Comparison of ENCODE assay signal across 8 cellular contexts in the genomic region with DNA sequence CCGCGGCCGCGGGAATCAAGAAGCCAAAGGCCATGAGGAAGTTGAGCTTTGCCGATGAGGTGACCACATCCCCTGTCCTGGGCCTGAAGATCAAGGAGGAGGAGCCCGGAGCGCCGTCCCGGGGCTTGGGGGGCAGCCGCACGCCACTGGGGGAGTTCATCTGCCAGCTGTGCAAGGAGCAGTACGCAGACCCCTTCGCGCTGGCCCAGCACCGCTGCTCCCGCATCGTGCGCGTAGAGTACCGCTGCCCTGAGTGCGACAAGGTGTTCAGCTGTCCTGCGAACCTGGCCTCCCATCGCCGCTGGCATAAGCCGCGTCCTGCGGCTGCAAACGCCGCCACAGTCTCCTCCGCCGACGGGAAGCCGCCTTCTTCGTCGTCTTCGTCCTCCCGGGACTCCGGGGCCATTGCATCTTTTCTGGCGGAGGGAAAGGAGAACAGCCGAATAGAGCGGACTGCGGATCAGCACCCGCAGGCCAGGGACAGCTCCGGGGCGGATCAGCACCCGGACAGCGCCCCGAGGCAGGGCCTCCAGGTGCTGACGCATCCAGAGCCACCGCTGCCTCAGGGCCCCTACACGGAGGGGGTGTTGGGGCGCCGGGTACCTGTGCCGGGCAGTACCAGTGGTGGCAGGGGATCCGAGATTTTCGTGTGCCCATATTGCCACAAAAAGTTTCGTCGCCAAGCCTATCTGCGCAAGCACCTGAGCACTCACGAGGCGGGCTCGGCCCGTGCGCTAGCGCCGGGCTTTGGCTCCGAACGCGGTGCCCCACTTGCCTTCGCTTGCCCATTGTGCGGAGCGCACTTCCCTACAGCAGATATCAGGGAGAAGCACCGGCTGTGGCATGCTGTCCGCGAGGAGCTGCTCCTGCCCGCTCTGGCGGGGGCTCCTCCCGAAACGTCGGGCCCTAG. TPM values are rescaled to one million over a fixed set of nuclear protein-coding genes. Genes with fewer than 3 reads are reported as not detected.
DNase-seq lines count a peak whose midpoint lies in the region; ATAC-seq, FAIRE-seq and TF ChIP-seq lines count a peak whose summit lies in the region.

No MANE protein-coding gene starts in this region.

- peaks cover 35 to 50% of the 10 kb centered on the region in 2 experiments for H3K27me3 ChIP-seq in endothelial cell of umbilical vein (ENCODE audit: control insufficient read depth in 2 of 2, insufficient read depth in 2 of 2, low read length in 2 of 2)
- H3K27me3 ChIP-seq in muscle layer of colon (ENCODE audit: control insufficient read depth in 1 of 2, insufficient read depth in 2 of 2, low read length in 2 of 2) = peaks cover 27 to 44% of the 10 kb centered on the region in 2 donors

- H3K36me3 ChIP-seq in endothelial cell of umbilical vein (ENCODE audit: control insufficient read depth in 2 of 2, extremely low read depth in 1 of 2, insufficient read depth in 2 of 2, low read length in 2 of 2) (no peaks in the 10 kb centered on the region), muscle layer of colon (ENCODE audit: insufficient read depth, low read length) (no peaks in the 10 kb centered on the region)

- H3K9me3 ChIP-seq in endothelial cell of umbilical vein (replicated peaks; ENCODE audit: control insufficient read depth, insufficient read depth, low read length) (no peaks in the 10 kb centered on the region), muscle layer of colon (ENCODE audit: low read length) (no peaks in the 10 kb centered on the region)

- H3K27ac ChIP-seq in endothelial cell of umbilical vein (ENCODE audit: insufficient read depth, low read depth, low read length) (no peak overlapping the region), muscle layer of colon (ENCODE audit: low read depth, low read length) (no peak overlapping the region)

- no peaks in the 10 kb centered on the region for H3K79me2 ChIP-seq in endothelial cell of umbilical vein (ENCODE audit: control insufficient read depth, insufficient read depth, low read length)

- intact Hi-C loops in endothelial cell of umbilical vein (cut with micrococcal nuclease) = loop anchor here (1.0 to 5.0 kb wide), 3 partner anchors 152 to 292 kb away; a partner anchor contains a TSS

- in situ Hi-C loops in GM13977 (cut with MboI; ENCODE audit: low pct_unique_long_range_greater_than_20kb, low sequenced_read_pairs, unreplicated experiment) = no loop called here

- H2AFZ ChIP-seq in endothelial cell of umbilical vein (ENCODE audit: low read depth, low read length) = no peak overlapping the region

- TF ChIP-seq CTCF in GM13977 (IDR thresholded peaks at IDR 0.05; ENCODE audit: extremely low read depth, insufficient read depth, missing control alignments) (no peak), endothelial cell of umbilical vein (IDR thresholded peaks at IDR 0.05; ENCODE audit: extremely low read depth in 1 of 2, insufficient read depth in 1 of 2, low read depth in 1 of 2, low read length in 2 of 2) (no peak)

- DNase-seq in GM13977 (ENCODE audit: low spot score) (peak; percentile 82), NCI-H460 (ENCODE audit: extremely low read depth, low read depth) (peak; percentile 48), activated T-cell treated with anti-CD3 and anti-CD28 coated beads for 1 hour (ENCODE audit: low read depth) (peak; percentile 39), endothelial cell of umbilical vein (ENCODE audit: low read depth, low spot score) (peak; percentile 69)
- peak; percentile 76 for DNase-seq in stimulated activated naive CD8-positive, alpha-beta T cell treated with anti-CD3 and anti-CD28 coated beads, Interleukin-15, Interleukin-2, amounts not matched to agents 100 U/mL and 50 U/mL, for 24 hours

- no peak for TF ChIP-seq POLR2A in endothelial cell of umbilical vein (IDR thresholded peaks at IDR 0.05; ENCODE audit: low read depth, low read length)

- no peak for FAIRE-seq in endothelial cell of umbilical vein (lab: Jason Lieb, UNC)

- ATAC-seq in HG02678 (IDR thresholded peaks at IDR 0.05; ENCODE audit: unreplicated experiment) (peak; percentile 53), HG02571 (IDR thresholded peaks at IDR 0.05; ENCODE audit: unreplicated experiment) (no peak)
- ATAC-seq in stimulated activated naive CD8-positive, alpha-beta T cell treated with anti-CD3 and anti-CD28 coated beads, Interleukin-15, Interleukin-2, amounts not matched to agents 100 U/mL and 50 U/mL, for 24 hours = peak; percentile 76

- dilution Hi-C loops in endothelial cell of umbilical vein (cut with MboI; ENCODE audit: extremely low pct_ligation_motif_present, low sequenced_read_pairs) = no loop called here

- H3K9me1 ChIP-seq in endothelial cell of umbilical vein (replicated peaks; ENCODE audit: control insufficient read depth, extremely low read depth, insufficient read depth, low read length) = no peaks in the 10 kb centered on the region

- no peak overlapping the region for H3K9ac ChIP-seq in endothelial cell of umbilical vein (replicated peaks; ENCODE audit: extremely low read depth, insufficient read depth, low read length)
- H3K9ac ChIP-seq in muscle layer of colon (ENCODE audit: low read length) = no peak overlapping the region

- H3K4me1 ChIP-seq in endothelial cell of umbilical vein (ENCODE audit: control insufficient read depth, extremely low read depth, insufficient read depth, low read length) (peaks cover 17% of the 10 kb centered on the region), muscle layer of colon (ENCODE audit: insufficient read depth, low read length) (no peaks in the 10 kb centered on the region)

- no TSS peak for BruUV-seq in endothelial cell of umbilical vein (replicated peaks; lab: Mats Ljungman, UMichigan)

- peak overlapping the region; percentile 20 for H3K4me2 ChIP-seq in endothelial cell of umbilical vein (ENCODE audit: insufficient read depth, low read length)

- no peaks in the 10 kb centered on the region for H4K20me1 ChIP-seq in endothelial cell of umbilical vein (replicated peaks; ENCODE audit: control insufficient read depth, extremely low read depth, insufficient read depth, low read length)

- CTCF ChIA-PET in endothelial cell of umbilical vein (lab: Charles Lee) = interaction anchor here (1.2 to 5.1 kb wide), 4 partner anchors 28 to 153 kb away, joined by 3 to 28 read pairs (median 8); no protein-coding TSS in a partner anchor

- H3K4me3 ChIP-seq in endothelial cell of umbilical vein (replicated peaks in 1 of 3; ENCODE audit: insufficient read depth in 1 of 3, low read depth in 1 of 3, low read length in 3 of 3) (peak overlapping the region in 1 of 3 experiments; percentile 63), muscle layer of colon (ENCODE audit: low read depth in 1 of 2, low read length in 2 of 2) (peak overlapping the region; percentile 13 to 32)

- POLR2A ChIA-PET in endothelial cell of umbilical vein (lab: Charles Lee) = no interaction called here

TF ChIP-seq in endothelial cell of umbilical vein, 7 proteins besides CTCF, POLR2A, EP300 and RAD21:
- peak; percentile 13 for TF ChIP-seq FOS (IDR thresholded peaks at IDR 0.05; ENCODE audit: borderline replicate concordance, insufficient read depth, low read length)
- TF ChIP-seq MYC (IDR thresholded peaks at IDR 0.05; ENCODE audit: low read depth, low read length) = no peak
- TF ChIP-seq, protein P1, sequence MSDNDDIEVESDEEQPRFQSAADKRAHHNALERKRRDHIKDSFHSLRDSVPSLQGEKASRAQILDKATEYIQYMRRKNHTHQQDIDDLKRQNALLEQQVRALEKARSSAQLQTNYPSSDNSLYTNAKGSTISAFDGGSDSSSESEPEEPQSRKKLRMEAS (IDR thresholded peaks at IDR 0.05; ENCODE audit: insufficient read depth, insufficient read length) = peak; percentile 43
- TF ChIP-seq GATA2 (IDR thresholded peaks at IDR 0.05; ENCODE audit: insufficient read depth, insufficient read length, low read depth, low read length) = no peak
- no peak for TF ChIP-seq JUN (IDR thresholded peaks at IDR 0.05; ENCODE audit: borderline replicate concordance, insufficient read depth, insufficient read length, low read depth)
- peak; percentile 72 for TF ChIP-seq POLR2AphosphoS5 (IDR thresholded peaks at IDR 0.05; ENCODE audit: insufficient read depth, low read depth, low read length)
- TF ChIP-seq EZH2 (IDR thresholded peaks at IDR 0.05; ENCODE audit: borderline replicate concordance, low read depth, low read length, severe bottlenecking) = peak; percentile 72

RNA-seq across cellular contexts. Expression of a gene that starts 1.2 kb away (rescaled TPM):
- total RNA-seq in NCI-H460 (2014; rRNA removed; shearing (Covaris generic)) = not detected in 2 replicates
- polyA plus RNA-seq in NCI-H460 (2014; cell fraction: nucleus; rRNA removed) = 0.06 TPM in 1 of 2 replicates, not detected in the other
- not detected in 2 replicates for total RNA-seq in endothelial cell of umbilical vein
- not detected in 2 replicates for polyA plus RNA-seq in endothelial cell of umbilical vein
- polyA plus RNA-seq in endothelial cell of umbilical vein (2011; cell fraction: cytosol; rRNA removed) = not detected in 2 replicates
- polyA plus RNA-seq in endothelial cell of umbilical vein (2011; cell fraction: nucleus; rRNA removed) = 0.05 TPM in 1 of 2 replicates, not detected in the other
- not detected in 2 replicates for polyA plus RNA-seq in endothelial cell of umbilical vein (2012)
- polyA minus RNA-seq in endothelial cell of umbilical vein = not detected in 2 replicates
- polyA minus RNA-seq in endothelial cell of umbilical vein (2011; cell fraction: cytosol; rRNA and poly(A)+ RNA removed) = 0.31 TPM
- 0.24 TPM in 1 of 2 replicates, not detected in the other for polyA minus RNA-seq in endothelial cell of umbilical vein (2011; cell fraction: nucleus; rRNA and poly(A)+ RNA removed)
